In the genomic region with DNA sequence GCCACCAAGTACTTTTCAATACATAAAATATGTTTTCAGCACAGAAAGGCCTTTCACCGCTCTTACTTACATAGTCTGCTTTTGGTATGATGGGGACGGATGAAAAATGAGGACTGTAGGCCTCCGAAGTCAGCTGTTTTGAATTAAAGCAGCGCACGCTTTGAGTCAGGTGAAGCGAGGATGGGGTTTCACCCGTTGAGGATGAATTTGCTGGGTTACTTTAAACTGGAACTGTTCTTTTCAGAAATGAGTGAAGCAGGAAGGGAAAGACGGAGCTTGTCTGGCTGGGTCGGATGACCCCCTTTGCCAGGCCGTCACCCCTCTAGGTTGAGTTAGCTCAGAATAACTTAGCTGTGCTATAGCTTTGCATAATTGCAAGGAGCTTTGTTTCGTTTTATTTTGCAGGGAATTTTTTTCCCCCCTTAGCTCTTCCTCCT, we compare ENCODE assay signal across 8 cellular contexts. TPM values are rescaled to one million over a fixed set of nuclear protein-coding genes. Genes with fewer than 3 reads are reported as not detected.
DNase-seq lines count a peak whose midpoint lies in the region; ATAC-seq and TF ChIP-seq lines count a peak whose summit lies in the region.

No MANE protein-coding gene starts in this region.

- peak overlapping the region; percentile 95 to 99 for H3K27ac Mint-ChIP-seq in T-cell

- ATAC-seq in GM21786 (IDR thresholded peaks at IDR 0.05; ENCODE audit: unreplicated experiment) (peak; percentile 26), T-cell (replicated peaks in 1 of 4) (peak in 2 of 4 experiments; percentile 3 to 24)

- H3K9me3 ChIP-seq in muscle layer of colon (ENCODE audit: low read length) = no peaks in the 10 kb centered on the region

- H3K4me1 Mint-ChIP-seq in T-cell = peaks cover 47 to 56% (median 55%) of the 10 kb centered on the region in 3 donors

- peak overlapping the region; percentile 52 for H3K27ac ChIP-seq in muscle layer of colon (ENCODE audit: low read depth, low read length)

- H3K4me3 ChIP-seq in GM12865 (ENCODE audit: low read depth, low read length) = peak overlapping the region; percentile 48
- peak overlapping the region in 1 of 2 donors; percentile 41 for H3K4me3 ChIP-seq in muscle layer of colon (ENCODE audit: low read depth in 1 of 2, low read length in 2 of 2)

- POLR2A ChIA-PET in T-cell (lab: Charles Lee) = no interaction called here

- no peaks in the 10 kb centered on the region for H3K36me3 Mint-ChIP-seq in T-cell

- no peaks in the 10 kb centered on the region for H3K36me3 ChIP-seq in muscle layer of colon (ENCODE audit: insufficient read depth, low read length)

- no peak overlapping the region for H3K9ac ChIP-seq in muscle layer of colon (ENCODE audit: low read length)

- H3K4me3 Mint-ChIP-seq in T-cell = peak overlapping the region; percentile 91 to 96 (median 95)

- no peak for TF ChIP-seq CTCF in GM12865 (IDR thresholded peaks at IDR 0.05; ENCODE audit: insufficient read depth, low read depth, low read length, missing control alignments)

- no peaks in the 10 kb centered on the region for H3K27me3 Mint-ChIP-seq in T-cell

- H3K27me3 ChIP-seq in muscle layer of colon (ENCODE audit: control insufficient read depth in 1 of 2, insufficient read depth in 2 of 2, low read length in 2 of 2) = no peaks in the 10 kb centered on the region

- no peaks in the 10 kb centered on the region for H3K9me3 Mint-ChIP-seq in T-cell

- DNase-seq in GM12865 (ENCODE audit: low read depth) = peak; percentile 77
- DNase-seq in T-cell = no peak
- DNase-seq in stimulated activated naive CD4-positive, alpha-beta T cell treated with Interleukin-2 at 50 U/mL for 16 hours (lab: John Stamatoyannopoulos, UW) = no peak
- DNase-seq in AML-193 (lab: John Stamatoyannopoulos, UW) = no peak
- no peak for DNase-seq in activated CD8-positive, alpha-beta memory T cell treated with anti-CD3 and anti-CD28 coated beads, Interleukin-2, amount 50 U/mL, for 4 hours
- no peak for DNase-seq in midbrain (lab: John Stamatoyannopoulos, UW)

- H3K4me1 ChIP-seq in muscle layer of colon (ENCODE audit: insufficient read depth, low read length) = peaks cover 19% of the 10 kb centered on the region

- CTCF ChIA-PET in T-cell (lab: Charles Lee) = interaction anchor here in 1 of 2 donors (0.6 to 0.9 kb wide), 3 partner anchors 8 to 178 kb away, joined by 3 to 7 read pairs (median 4); no protein-coding TSS in a partner anchor

RNA-seq across cellular contexts. Expression of a gene that starts 40.0 kb away (rescaled TPM):
- total RNA-seq in T-cell = 10 to 100 TPM; 36.9 to 50.2 (median 42.8) TPM
